Comparison of ENCODE assay signal across 25 cellular contexts in genomic region chr1:213211201-213211600, GRCh38.
"Had no signal": no experiment of that assay in that cellular context is flagged by ENCODE, and none has a peak within 500 bp of the region (broad histone marks: within the 10 kb centered on the region; RNA-seq: fewer than 3 reads in every experiment).

No MANE protein-coding gene starts in this region.

- H3K4me1 ChIP-seq: stomach, suprapubic skin, testis, thyroid gland, tibial artery, tibial nerve, transverse colon, upper lobe of left lung, upper lobe of right lung, uterus, vagina had no signal

- H3K27ac ChIP-seq: stomach, suprapubic skin, testis, thoracic aorta, thyroid gland, tibial artery, tibial nerve, transverse colon, upper lobe of left lung, upper lobe of right lung, uterus, vagina had no signal

- H3K4me3 ChIP-seq: stomach, suprapubic skin, testis, thoracic aorta, thyroid gland, tibial artery, tibial nerve, transverse colon, upper lobe of left lung, upper lobe of right lung, uterus, vagina had no signal

- ATAC-seq: stimulated activated effector memory CD8-positive, alpha-beta T cell treated with anti-CD3 and anti-CD28 coated beads, Interleukin-12 subunit alpha, Interleukin-12 subunit beta, amount 100 ng/mL, for 72 hours; stimulated activated memory B cell treated with anti-CD40 and anti-IgM and Interleukin-4, amounts not matched to agents 10 μg/mL and 1 μg/mL and 100 μg/mL, for 72 hours; stimulated activated naive B cell treated with anti-CD40 and anti-IgM and Interleukin-4, amounts not matched to agents 10 μg/mL and 1 μg/mL and 100 μg/mL, for 72 hours; stimulated activated naive CD8-positive, alpha-beta T cell treated with anti-CD3 and anti-CD28 coated beads, Interleukin-15, amount 100 ng/mL, for 72 hours; upper lobe of right lung had no signal

- H3K9me3 ChIP-seq: suprapubic skin, testis, thoracic aorta, thyroid gland, tibial artery, tibial nerve, transverse colon, upper lobe of left lung, upper lobe of right lung, uterus, vagina had no signal

- H3K27me3 ChIP-seq: stomach, suprapubic skin, testis, thyroid gland, tibial artery, tibial nerve, transverse colon, upper lobe of left lung, upper lobe of right lung, uterus, vagina had no signal

- DNase-seq: stimulated activated CD4-positive, alpha-beta T cell treated with anti-CD3 and anti-CD28 coated beads, Interleukin-2, amount 100 ng/mL, for 48 hours; stimulated activated CD4-positive, alpha-beta T cell treated with anti-CD3 and anti-CD28 coated beads, Interleukin-4, amount 100 ng/mL, for 1 hour; stimulated activated CD4-positive, alpha-beta T cell treated with anti-CD3 and anti-CD28 coated beads, Interleukin-4, amount 100 ng/mL, for 24 hours; stimulated activated CD4-positive, alpha-beta T cell treated with anti-CD3 and anti-CD28 coated beads, Interleukin-4, amount 100 ng/mL, for 4 hours; stimulated activated CD8-positive, alpha-beta memory T cell treated with anti-CD3 and anti-CD28 coated beads, Interleukin-4, amount 100 ng/mL, for 48 hours; stimulated activated naive B cell treated with anti-CD40 and anti-IgM and Interleukin-4, amounts not matched to agents 10 μg/mL and 1 μg/mL and 100 μg/mL, for 72 hours; stimulated activated naive CD4-positive, alpha-beta T cell; stimulated activated naive CD4-positive, alpha-beta T cell treated with Interleukin-2 at 50 U/mL for 16 hours; stimulated activated naive CD8-positive, alpha-beta T cell treated with anti-CD3 and anti-CD28 coated beads, Interleukin-15, amount 100 ng/mL, for 72 hours; stomach; substantia nigra; testis; thyroid gland; tibial artery; transverse colon; trophoblast cell; upper lobe of left lung; upper lobe of right lung; uterus had no signal

- H3K36me3 ChIP-seq: upper lobe of right lung, uterus had no signal
